16 cellular contexts compared by ENCODE assay signal in the genomic region with DNA sequence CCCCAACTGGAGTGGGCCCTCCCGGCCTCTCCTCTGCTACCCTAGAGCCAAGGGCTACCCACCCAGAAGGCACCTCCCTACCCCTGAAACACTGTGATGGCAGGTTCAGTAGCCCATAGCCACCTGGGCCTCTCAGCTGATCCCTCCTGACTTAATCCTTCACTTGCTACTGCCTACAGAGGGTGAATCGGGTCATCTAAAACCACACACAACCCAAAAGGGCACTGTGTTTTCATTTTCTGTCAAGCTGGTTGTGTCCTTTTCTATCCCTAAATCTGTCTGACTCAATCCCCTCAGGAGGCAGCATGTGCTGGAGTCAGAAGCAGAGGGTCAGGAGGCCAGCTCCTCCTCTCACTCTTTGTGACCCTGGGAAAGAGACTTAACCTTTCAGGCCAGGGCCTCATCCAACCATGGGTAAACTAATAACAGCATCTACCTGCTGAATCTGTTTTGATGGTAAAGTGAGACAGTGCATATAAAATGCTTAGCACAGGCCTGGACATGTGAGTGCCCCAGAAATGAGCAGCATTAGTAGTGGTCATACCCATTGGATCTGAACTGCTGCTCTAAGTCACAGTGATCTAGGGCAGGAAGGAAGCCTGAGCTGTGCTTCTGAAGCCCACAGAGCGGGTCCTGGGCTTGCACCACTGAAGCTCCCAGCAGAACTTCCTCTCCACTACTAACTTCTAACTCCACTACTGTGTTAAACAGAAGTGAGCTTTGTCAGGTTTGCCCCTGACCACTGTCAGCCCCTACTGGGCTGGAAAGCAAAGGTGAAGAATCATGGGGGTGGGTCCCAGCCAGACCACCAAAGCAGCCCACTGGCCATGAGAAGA. TPM values are rescaled to one million over a fixed set of nuclear protein-coding genes. Genes with fewer than 3 reads are reported as not detected.
DNase-seq lines count a peak whose midpoint lies in the region; ATAC-seq and TF ChIP-seq lines count a peak whose summit lies in the region.
"Had no signal": no experiment of that assay in that cellular context is flagged by ENCODE, and none has a peak within 500 bp of the region (broad histone marks: within the 10 kb centered on the region; RNA-seq: fewer than 3 reads in every experiment).

No MANE protein-coding gene starts in this region.

- H3K9me3 ChIP-seq in right atrium auricular region: no peaks in the 10 kb centered on the region
- H3K9me3 ChIP-seq: heart left ventricle had no signal

- peaks cover 17% of the 10 kb centered on the region for H3K36me3 Mint-ChIP-seq in activated naive CD8-positive, alpha-beta T cell treated with anti-CD3 and anti-CD28 coated beads, Interleukin-2, amount 50 U/mL, for 24 hours (ENCODE audit: low read depth)
- H3K36me3 Mint-ChIP-seq in stimulated activated naive B cell treated with anti-CD40 and anti-IgM and Interleukin-4, amounts not matched to agents 10 μg/mL and 1 μg/mL and 100 μg/mL, for 72 hours: peaks cover 46 to 65% of the 10 kb centered on the region in 2 donors

- H3K27ac ChIP-seq in right atrium auricular region: no peak overlapping the region
- H3K27ac ChIP-seq: heart left ventricle had no signal

- H3K4me3 Mint-ChIP-seq in activated naive CD8-positive, alpha-beta T cell treated with anti-CD3 and anti-CD28 coated beads, Interleukin-2, amount 50 U/mL, for 24 hours: no peak overlapping the region
- no peak overlapping the region for H3K4me3 Mint-ChIP-seq in stimulated activated naive B cell treated with anti-CD40 and anti-IgM and Interleukin-4, amounts not matched to agents 10 μg/mL and 1 μg/mL and 100 μg/mL, for 72 hours
- H3K4me3 Mint-ChIP-seq: activated CD4-positive, alpha-beta T cell treated with anti-CD3 and anti-CD28 coated beads for 36 hours had no signal

- H3K27me3 ChIP-seq in right atrium auricular region: no peaks in the 10 kb centered on the region
- H3K27me3 ChIP-seq: heart left ventricle had no signal

- peaks cover 2% of the 10 kb centered on the region for H3K4me1 Mint-ChIP-seq in activated naive CD8-positive, alpha-beta T cell treated with anti-CD3 and anti-CD28 coated beads, Interleukin-2, amount 50 U/mL, for 24 hours
- H3K4me1 Mint-ChIP-seq in stimulated activated naive B cell treated with anti-CD40 and anti-IgM and Interleukin-4, amounts not matched to agents 10 μg/mL and 1 μg/mL and 100 μg/mL, for 72 hours: peaks cover 19 to 25% of the 10 kb centered on the region in 2 donors

- H3K27ac Mint-ChIP-seq in activated naive CD8-positive, alpha-beta T cell treated with anti-CD3 and anti-CD28 coated beads, Interleukin-2, amount 50 U/mL, for 24 hours: no peak overlapping the region
- peak overlapping the region; percentile 68 for H3K27ac Mint-ChIP-seq in stimulated activated naive B cell treated with anti-CD40 and anti-IgM and Interleukin-4, amounts not matched to agents 10 μg/mL and 1 μg/mL and 100 μg/mL, for 72 hours

- intact Hi-C loops in left cardiac atrium (cut with DNase I): no loop called here

- H3K9me3 Mint-ChIP-seq in activated naive CD8-positive, alpha-beta T cell treated with anti-CD3 and anti-CD28 coated beads, Interleukin-2, amount 50 U/mL, for 24 hours: no peaks in the 10 kb centered on the region
- no peaks in the 10 kb centered on the region for H3K9me3 Mint-ChIP-seq in stimulated activated naive B cell treated with anti-CD40 and anti-IgM and Interleukin-4, amounts not matched to agents 10 μg/mL and 1 μg/mL and 100 μg/mL, for 72 hours

- peaks cover 43% of the 10 kb centered on the region for H3K36me3 ChIP-seq in right atrium auricular region

- DNase-seq in left cardiac atrium (peak; percentile 4), right atrium auricular region (ENCODE audit: low spot score) (no peak), SKM-1 (lab: John Stamatoyannopoulos, UW; ENCODE audit: unreplicated experiment) (peak; percentile 44), NCI-H146 (lab: John Stamatoyannopoulos, UW) (no peak), NCI-H1105 (lab: John Stamatoyannopoulos, UW) (no peak)
- DNase-seq in activated naive CD8-positive, alpha-beta T cell treated with anti-CD3 and anti-CD28 coated beads, Interleukin-2, amount 50 U/mL, for 24 hours: no peak
- no peak for DNase-seq in stimulated activated naive B cell treated with anti-CD40 and anti-IgM and Interleukin-4, amounts not matched to agents 10 μg/mL and 1 μg/mL and 100 μg/mL, for 72 hours
- DNase-seq: activated CD4-positive, alpha-beta T cell treated with anti-CD3 and anti-CD28 coated beads for 36 hours; central memory CD4-positive, alpha-beta T cell; heart left ventricle; NCI-H1105 treated with DMSO at 0.1 percent for 48 hours; NCI-H2107; NCI-H524; SHP77; stimulated activated CD4-positive, alpha-beta T cell treated with anti-CD3 and anti-CD28 coated beads, Interleukin-2, amount 100 ng/mL, for 48 hours had no signal

- no peaks in the 10 kb centered on the region for H3K4me1 ChIP-seq in right atrium auricular region
- H3K4me1 ChIP-seq: heart left ventricle had no signal

- ATAC-seq in left cardiac atrium: no peak
- ATAC-seq in activated naive CD8-positive, alpha-beta T cell treated with anti-CD3 and anti-CD28 coated beads, Interleukin-2, amount 50 U/mL, for 24 hours: peak; percentile 55
- ATAC-seq in stimulated activated naive B cell treated with anti-CD40 and anti-IgM and Interleukin-4, amounts not matched to agents 10 μg/mL and 1 μg/mL and 100 μg/mL, for 72 hours (replicated peaks): peak; percentile 50 to 60
- no peak for ATAC-seq in GM18505 (IDR thresholded peaks at IDR 0.05; ENCODE audit: unreplicated experiment)
- ATAC-seq: activated CD4-positive, alpha-beta T cell treated with anti-CD3 and anti-CD28 coated beads for 36 hours; heart left ventricle had no signal

- no peaks in the 10 kb centered on the region for H3K27me3 Mint-ChIP-seq in activated naive CD8-positive, alpha-beta T cell treated with anti-CD3 and anti-CD28 coated beads, Interleukin-2, amount 50 U/mL, for 24 hours
- H3K27me3 Mint-ChIP-seq in stimulated activated naive B cell treated with anti-CD40 and anti-IgM and Interleukin-4, amounts not matched to agents 10 μg/mL and 1 μg/mL and 100 μg/mL, for 72 hours: no peaks in the 10 kb centered on the region
- H3K27me3 Mint-ChIP-seq: activated CD4-positive, alpha-beta T cell treated with anti-CD3 and anti-CD28 coated beads for 36 hours had no signal

- TF ChIP-seq POLR2A in GM18505 (IDR thresholded peaks at IDR 0.05; ENCODE audit: borderline replicate concordance, extremely low read depth, insufficient read depth, insufficient read length): no peak

- no peak for TF ChIP-seq CTCF in right atrium auricular region (IDR thresholded peaks at IDR 0.05)

- no peak overlapping the region for H3K4me3 ChIP-seq in right atrium auricular region
- H3K4me3 ChIP-seq: heart left ventricle had no signal

RNA-seq across cellular contexts. Expression of a gene that starts 11.0 kb away (rescaled TPM):
- 10 to 100 TPM; 55.9 to 63.7 TPM for total RNA-seq in left cardiac atrium
- 10 to 100 TPM; 15.7 to 21.2 TPM for total RNA-seq in right atrium auricular region

RNA-seq across cellular contexts. Expression of a gene that starts 30.3 kb away (rescaled TPM):
- total RNA-seq in left cardiac atrium (10 to 100 TPM; 58.8 to 69.7 TPM), right atrium auricular region (100 to 1,000 TPM in 1 of 2 donors, 10 to 100 TPM in 1; 81.4 to 101 TPM)

RNA-seq across cellular contexts. Expression of a gene that starts 36.0 kb away (rescaled TPM):
- total RNA-seq in left cardiac atrium (10 to 100 TPM; 15.3 to 15.8 TPM), right atrium auricular region (10 to 100 TPM; 13.9 to 18.4 TPM)

RNA-seq across cellular contexts. Expression of a gene that starts 45.0 kb away (rescaled TPM):
- 100 to 1,000 TPM in 1 of 2 donors, 10 to 100 TPM in 1; 88.7 to 102 TPM for total RNA-seq in left cardiac atrium
- total RNA-seq in right atrium auricular region: 10 to 100 TPM; 69.5 to 80.5 TPM

RNA-seq across cellular contexts. Expression of a gene that starts 48.9 kb away (rescaled TPM):
- total RNA-seq in left cardiac atrium: 10 to 100 TPM; 26.9 to 33.8 TPM
- 10 to 100 TPM; 20.0 to 23.8 TPM for total RNA-seq in right atrium auricular region

Comparison
In these comparisons a context has a peak if more than half of its experiments do, and no peak if none do; other contexts are left out.
1. DNase-seq: peak in left cardiac atrium (single experiment) and SKM-1 (single experiment); none in right atrium auricular region (single experiment), activated naive CD8-positive, alpha-beta T cell treated with anti-CD3 and anti-CD28 coated beads, Interleukin-2, amount 50 U/mL, for 24 hours (single experiment), stimulated activated naive B cell treated with anti-CD40 and anti-IgM and Interleukin-4, amounts not matched to agents 10 μg/mL and 1 μg/mL and 100 μg/mL, for 72 hours (single experiment), NCI-H146 (single experiment) and NCI-H1105 (single experiment).
2. ATAC-seq: peak in activated naive CD8-positive, alpha-beta T cell treated with anti-CD3 and anti-CD28 coated beads, Interleukin-2, amount 50 U/mL, for 24 hours (single experiment) and stimulated activated naive B cell treated with anti-CD40 and anti-IgM and Interleukin-4, amounts not matched to agents 10 μg/mL and 1 μg/mL and 100 μg/mL, for 72 hours (2 of 2); none in left cardiac atrium (0 of 2) and GM18505 (single experiment).